In genomic region chr9:130454812-130455325, GRCh38 we compare ENCODE assay signal across 1 cellular context.
TF ChIP-seq lines count a peak whose summit lies in the region.

No MANE protein-coding gene starts in this region.

TF ChIP-seq in HEK293, 187 proteins besides CTCF, POLR2A, EP300 and RAD21 (continued from another document):
- TF ChIP-seq, protein P1, sequence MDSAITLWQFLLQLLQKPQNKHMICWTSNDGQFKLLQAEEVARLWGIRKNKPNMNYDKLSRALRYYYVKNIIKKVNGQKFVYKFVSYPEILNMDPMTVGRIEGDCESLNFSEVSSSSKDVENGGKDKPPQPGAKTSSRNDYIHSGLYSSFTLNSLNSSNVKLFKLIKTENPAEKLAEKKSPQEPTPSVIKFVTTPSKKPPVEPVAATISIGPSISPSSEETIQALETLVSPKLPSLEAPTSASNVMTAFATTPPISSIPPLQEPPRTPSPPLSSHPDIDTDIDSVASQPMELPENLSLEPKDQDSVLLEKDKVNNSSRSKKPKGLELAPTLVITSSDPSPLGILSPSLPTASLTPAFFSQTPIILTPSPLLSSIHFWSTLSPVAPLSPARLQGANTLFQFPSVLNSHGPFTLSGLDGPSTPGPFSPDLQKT (IDR thresholded peaks at IDR 0.05; ENCODE audit: borderline replicate concordance, low read depth, low read length), result no peak
- TF ChIP-seq ZNF571 (tag by site-specific recombination; IDR thresholded peaks at IDR 0.05), result 0 out of 2 replicates have a peak, but pooled peaks have one; percentile 27
- TF ChIP-seq PRDM2 (tag by site-specific recombination; IDR thresholded peaks at IDR 0.05; ENCODE audit: borderline replicate concordance), result 0 out of 2 replicates have a peak, but pooled peaks have one; percentile 16
- TF ChIP-seq, protein P2, sequence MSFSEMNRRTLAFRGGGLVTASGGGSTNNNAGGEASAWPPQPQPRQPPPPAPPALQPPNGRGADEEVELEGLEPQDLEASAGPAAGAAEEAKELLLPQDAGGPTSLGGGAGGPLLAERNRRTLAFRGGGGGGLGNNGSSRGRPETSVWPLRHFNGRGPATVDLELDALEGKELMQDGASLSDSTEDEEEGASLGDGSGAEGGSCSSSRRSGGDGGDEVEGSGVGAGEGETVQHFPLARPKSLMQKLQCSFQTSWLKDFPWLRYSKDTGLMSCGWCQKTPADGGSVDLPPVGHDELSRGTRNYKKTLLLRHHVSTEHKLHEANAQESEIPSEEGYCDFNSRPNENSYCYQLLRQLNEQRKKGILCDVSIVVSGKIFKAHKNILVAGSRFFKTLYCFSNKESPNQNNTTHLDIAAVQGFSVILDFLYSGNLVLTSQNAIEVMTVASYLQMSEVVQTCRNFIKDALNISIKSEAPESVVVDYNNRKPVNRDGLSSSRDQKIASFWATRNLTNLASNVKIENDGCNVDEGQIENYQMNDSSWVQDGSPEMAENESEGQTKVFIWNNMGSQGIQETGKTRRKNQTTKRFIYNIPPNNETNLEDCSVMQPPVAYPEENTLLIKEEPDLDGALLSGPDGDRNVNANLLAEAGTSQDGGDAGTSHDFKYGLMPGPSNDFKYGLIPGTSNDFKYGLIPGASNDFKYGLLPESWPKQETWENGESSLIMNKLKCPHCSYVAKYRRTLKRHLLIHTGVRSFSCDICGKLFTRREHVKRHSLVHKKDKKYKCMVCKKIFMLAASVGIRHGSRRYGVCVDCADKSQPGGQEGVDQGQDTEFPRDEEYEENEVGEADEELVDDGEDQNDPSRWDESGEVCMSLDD (tag by site-specific recombination; IDR thresholded peaks at IDR 0.05), result peak; percentile 25; the same call in 1 of the 2 replicates
- TF ChIP-seq ZNF473 (tag by site-specific recombination; IDR thresholded peaks at IDR 0.05), result 0 out of 2 replicates have a peak, but pooled peaks have one; percentile 3
- no peak for TF ChIP-seq ZSCAN30 (tag by site-specific recombination; IDR thresholded peaks at IDR 0.05)
- TF ChIP-seq, protein P3, sequence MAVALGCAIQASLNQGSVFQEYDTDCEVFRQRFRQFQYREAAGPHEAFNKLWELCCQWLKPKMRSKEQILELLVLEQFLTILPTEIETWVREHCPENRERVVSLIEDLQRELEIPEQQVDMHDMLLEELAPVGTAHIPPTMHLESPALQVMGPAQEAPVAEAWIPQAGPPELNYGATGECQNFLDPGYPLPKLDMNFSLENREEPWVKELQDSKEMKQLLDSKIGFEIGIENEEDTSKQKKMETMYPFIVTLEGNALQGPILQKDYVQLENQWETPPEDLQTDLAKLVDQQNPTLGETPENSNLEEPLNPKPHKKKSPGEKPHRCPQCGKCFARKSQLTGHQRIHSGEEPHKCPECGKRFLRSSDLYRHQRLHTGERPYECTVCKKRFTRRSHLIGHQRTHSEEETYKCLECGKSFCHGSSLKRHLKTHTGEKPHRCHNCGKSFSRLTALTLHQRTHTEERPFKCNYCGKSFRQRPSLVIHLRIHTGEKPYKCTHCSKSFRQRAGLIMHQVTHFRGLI (tag by site-specific recombination; IDR thresholded peaks at IDR 0.05), result no peak
- TF ChIP-seq ZBTB17 (tag by site-specific recombination; IDR thresholded peaks at IDR 0.05), result peak; percentile 100
- TF ChIP-seq ZBTB20 (tag by site-specific recombination; IDR thresholded peaks at IDR 0.05), result peak; percentile 38; the same call in 1 of the 2 replicates
